In genomic region chr6:47106721-47107197, GRCh38 we compare ENCODE assay signal across 23 cellular contexts.
DNase-seq lines count a peak whose midpoint lies in the region; FAIRE-seq and TF ChIP-seq lines count a peak whose summit lies in the region.
"Had no signal": no experiment of that assay in that cellular context is flagged by ENCODE, and none has a peak within 500 bp of the region (broad histone marks: within the 10 kb centered on the region; RNA-seq: fewer than 3 reads in every experiment).

No MANE protein-coding gene starts in this region.

- no peak for TF ChIP-seq EP300 in transverse colon (IDR thresholded peaks at IDR 0.05; ENCODE audit: low read depth)

- H3K4me3 ChIP-seq in PC-9 (no peak overlapping the region; the same call in 1 of the 2 replicates), hepatocyte (no peak overlapping the region), rectal smooth muscle tissue (ENCODE audit: low read length) (no peak overlapping the region), transverse colon (no peak overlapping the region)
- H3K4me3 ChIP-seq: cardiac muscle cell, dorsolateral prefrontal cortex, GM12878, mucosa of descending colon, suprapubic skin had no signal

- peaks cover 8% of the 10 kb centered on the region; the same call in 1 of the 2 replicates for H3K79me2 ChIP-seq in PC-9 (ENCODE audit: low read depth)
- no peaks in the 10 kb centered on the region for H3K79me2 ChIP-seq in hepatocyte

- 53% methylated on average over 3 of the region's 3 CpGs for WGBS in hepatocyte (ENCODE audit: low lambda C conversion rate, missing lambda C conversion rate)
- 77% methylated on average over 3 of the region's 3 CpGs; no CpG with 5 or more reads in 1 of the 2 donors for WGBS in transverse colon (ENCODE audit: low coverage in 1 of 2), 2 donors

- CTCF ChIA-PET in PC-9 (lab: Charles Lee), result interaction anchor here (0.8 to 1.1 kb wide), 2 partner anchors 13 to 82 kb away, joined by 3 read pairs; no protein-coding TSS in a partner anchor

- no peaks in the 10 kb centered on the region for H3K36me3 ChIP-seq in PC-9 (ENCODE audit: low read depth)
- H3K36me3 ChIP-seq in hepatocyte (replicated peaks; ENCODE audit: insufficient read depth, low read depth), result no peaks in the 10 kb centered on the region
- H3K36me3 ChIP-seq in rectal smooth muscle tissue (ENCODE audit: control insufficient read depth, insufficient read depth, low read length), result no peaks in the 10 kb centered on the region
- no peaks in the 10 kb centered on the region for H3K36me3 ChIP-seq in transverse colon
- H3K36me3 ChIP-seq: cardiac muscle cell, suprapubic skin had no signal

- H3K9ac ChIP-seq in rectal smooth muscle tissue (ENCODE audit: low read length), result no peak overlapping the region

- H3K4me1 ChIP-seq in PC-9 (replicated peaks; ENCODE audit: insufficient read depth), result peaks cover 97% of the 10 kb centered on the region
- peaks cover 15% of the 10 kb centered on the region for H3K4me1 ChIP-seq in hepatocyte (ENCODE audit: insufficient read depth)
- H3K4me1 ChIP-seq in rectal smooth muscle tissue (ENCODE audit: control insufficient read depth, insufficient read depth, low read length), result peaks cover 4% of the 10 kb centered on the region
- H3K4me1 ChIP-seq in transverse colon, result peaks cover 0 to 20% (median 7%) of the 10 kb centered on the region in 4 donors
- H3K4me1 ChIP-seq: suprapubic skin had no signal

- H3K9me2 ChIP-seq in PC-9 (ENCODE audit: insufficient read depth), result no peaks in the 10 kb centered on the region
- H3K9me2 ChIP-seq in hepatocyte (replicated peaks; ENCODE audit: insufficient read depth), result no peaks in the 10 kb centered on the region

- FAIRE-seq in H54 (lab: Jason Lieb, UNC), result peak; percentile 23
- FAIRE-seq in D721Med (lab: Jason Lieb, UNC), result no peak
- FAIRE-seq: GM12878 had no signal

- peak overlapping the region; percentile 69 for H3K4me2 ChIP-seq in PC-9
- H3K4me2 ChIP-seq in hepatocyte, result peak overlapping the region; percentile 38

- H3K27me3 ChIP-seq in PC-9 (ENCODE audit: insufficient read depth, low read depth) (no peaks in the 10 kb centered on the region), hepatocyte (no peaks in the 10 kb centered on the region), rectal smooth muscle tissue (ENCODE audit: control insufficient read depth, insufficient read depth, low read length) (no peaks in the 10 kb centered on the region), transverse colon (no peaks in the 10 kb centered on the region)
- H3K27me3 ChIP-seq: cardiac muscle cell, dorsolateral prefrontal cortex, suprapubic skin had no signal

- DNase-seq in H54 (ENCODE audit: insufficient read length, low spot score) (no peak), PC-9 (peak; percentile 85 to 99), hepatocyte (ENCODE audit: low spot score) (no peak), NCI-H187 treated with DMSO at 0.1 percent for 48 hours (lab: John Stamatoyannopoulos, UW) (no peak), transverse colon (no peak), D721Med (ENCODE audit: insufficient read length, low spot score) (no peak)
- DNase-seq in stimulated activated CD4-positive, alpha-beta T cell treated with anti-CD3 and anti-CD28 coated beads, Interleukin-4, amount 100 ng/mL, for 4 hours, result no peak
- DNase-seq: activated CD4-positive, CD25-positive, alpha-beta regulatory T cell; activated naive CD8-positive, alpha-beta T cell treated with anti-CD3 and anti-CD28 coated beads, Interleukin-2, amount 10 ng/mL, durations not matched to agents 7 days and 5 days; activated T-cell treated with anti-CD3 and anti-CD28 coated beads, Interleukin-2, amount 50 U/mL, for 72 hours; dorsolateral prefrontal cortex; GDM1; left cardiac atrium; mucosa of descending colon; NCI-H1436 treated with DMSO at 0.1 percent for 48 hours; NCI-H2227 treated with DMSO at 0.1 percent for 48 hours; SHP77; stimulated activated CD4-positive, alpha-beta T cell treated with anti-CD3 and anti-CD28 coated beads, Interleukin-4, amount 100 ng/mL, for 24 hours; stimulated activated CD8-positive, alpha-beta memory T cell treated with anti-CD3 and anti-CD28 coated beads, Interleukin-4, amount 100 ng/mL, for 48 hours had no signal

- TF ChIP-seq POLR2A in H54 (IDR thresholded peaks at IDR 0.05; ENCODE audit: low read depth, low read length) (no peak), transverse colon (IDR thresholded peaks at IDR 0.05) (no peak)

- H4K20me1 ChIP-seq in PC-9 (ENCODE audit: insufficient read depth), result no peaks in the 10 kb centered on the region
- H4K20me1 ChIP-seq in hepatocyte (ENCODE audit: insufficient read depth, poor library complexity, severe bottlenecking), result no peaks in the 10 kb centered on the region

- peak overlapping the region; percentile 96 for H3K27ac ChIP-seq in PC-9
- peak overlapping the region; percentile 77 for H3K27ac ChIP-seq in hepatocyte
- peak overlapping the region; percentile 56 for H3K27ac ChIP-seq in rectal smooth muscle tissue (ENCODE audit: low read depth, low read length)
- H3K27ac ChIP-seq in transverse colon, result no peak overlapping the region
- H3K27ac ChIP-seq: cardiac muscle cell, dorsolateral prefrontal cortex, suprapubic skin had no signal

- intact Hi-C loops in PC-9 (cut with micrococcal nuclease; ENCODE audit: unreplicated experiment) (loop anchor here (1.0 to 2.0 kb wide), 6 partner anchors 9 to 82 kb away; no protein-coding TSS in a partner anchor), transverse colon (cut with DNase I; ENCODE audit: low total_unique reads) (no loop called here)

- no TSS peak for BruUV-seq in PC-9 (replicated peaks; lab: Mats Ljungman, UMichigan)

- peaks cover 79% of the 10 kb centered on the region for H3F3A ChIP-seq in PC-9 (ENCODE audit: insufficient read depth, low read depth)

- H2AFZ ChIP-seq in PC-9 (no peak overlapping the region; the same call in 1 of the 2 replicates), hepatocyte (no peak overlapping the region)

- H3K9me3 ChIP-seq in PC-9 (ENCODE audit: insufficient read depth, low read depth), result no peaks in the 10 kb centered on the region
- H3K9me3 ChIP-seq in hepatocyte (ENCODE audit: low read depth), result no peaks in the 10 kb centered on the region
- H3K9me3 ChIP-seq in transverse colon, result no peaks in the 10 kb centered on the region
- H3K9me3 ChIP-seq: mucosa of descending colon, suprapubic skin had no signal

- POLR2A ChIA-PET in PC-9 (lab: Charles Lee; ENCODE audit: unreplicated experiment), result interaction anchor here (0.5 to 1.1 kb wide), 12 partner anchors 12 to 201 kb away, joined by 4 to 12 read pairs (median 7); no protein-coding TSS in a partner anchor

- TF ChIP-seq CTCF in PC-9 (conservative IDR thresholded peaks at IDR 0.05), result no peak
- no peak for TF ChIP-seq CTCF in hepatocyte (IDR thresholded peaks at IDR 0.05; ENCODE audit: poor library complexity)
- no peak for TF ChIP-seq CTCF in transverse colon (IDR thresholded peaks at IDR 0.05)
- no peak for TF ChIP-seq CTCF in D721Med (IDR thresholded peaks at IDR 0.05; ENCODE audit: insufficient read depth, missing control alignments)

- in situ Hi-C loops in transverse colon (cut with MboI; ENCODE audit: low pct_ligation_motif_present in 1 of 4, low pct_unique_long_range_greater_than_20kb in 1 of 4, low sequenced_read_pairs in 3 of 4), result no loop called here

Comparison
In these comparisons a context has a peak if more than half of its experiments do, and no peak if none do; other contexts are left out.
1. DNase-seq: peak in PC-9 (2 of 2); none in H54 (single experiment), hepatocyte (single experiment), NCI-H187 treated with DMSO at 0.1 percent for 48 hours (single experiment), stimulated activated CD4-positive, alpha-beta T cell treated with anti-CD3 and anti-CD28 coated beads, Interleukin-4, amount 100 ng/mL, for 4 hours (0 of 2), transverse colon (single experiment) and D721Med (single experiment).
2. H3K27ac ChIP-seq: peak in PC-9 (single experiment), hepatocyte (single experiment) and rectal smooth muscle tissue (single experiment); none in transverse colon (0 of 4).